ENCODE assay signal across 32 cellular contexts in the genomic region with DNA sequence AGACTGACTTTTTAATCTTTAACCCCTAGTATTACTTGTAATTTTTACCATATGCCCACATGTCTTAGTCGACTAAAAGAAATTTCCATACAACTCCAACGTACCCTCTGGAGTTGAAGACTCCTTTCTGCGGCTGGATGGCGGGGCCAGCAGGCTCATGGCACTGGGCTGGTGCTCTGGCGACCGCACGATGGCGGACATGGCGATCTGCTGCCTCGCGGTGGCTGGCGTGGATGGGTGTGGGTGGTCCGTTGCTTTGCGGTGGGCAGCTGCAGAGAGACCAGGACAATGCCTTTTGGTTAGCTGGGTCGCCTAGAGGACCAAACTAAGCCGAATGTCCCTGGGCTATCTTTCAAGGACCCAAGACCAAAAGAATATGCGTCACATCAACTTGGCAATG.
"Had no signal": no experiment of that assay in that cellular context is flagged by ENCODE, and none has a peak within 500 bp of the region (broad histone marks: within the 10 kb centered on the region; RNA-seq: fewer than 3 reads in every experiment).

No MANE protein-coding gene starts in this region.

- H3K4me1 ChIP-seq: breast epithelium had no signal

- H3K4me1 Mint-ChIP-seq: T-cell, T-helper 17 cell had no signal

- H3K36me3 ChIP-seq: adrenal gland, brain microvascular endothelial cell, breast epithelium had no signal

- H3K9me3 Mint-ChIP-seq: activated CD8-positive, alpha-beta T cell treated with anti-CD3 and anti-CD28 coated beads for 36 hours; activated naive CD4-positive, alpha-beta T cell treated with anti-CD3 and anti-CD28 coated beads for 36 hours; activated T-cell treated with anti-CD3 and anti-CD28 coated beads, Interleukin-2, amount 50 U/mL, for 4 hours; activated T-helper 1 cell treated with anti-CD3 and anti-CD28 coated beads, Interleukin-12 subunit alpha, Interleukin-12 subunit beta, Interleukin-2, Interleukin-4 antibody, amounts not matched to agents 30 ng/mL and 10 ng/mL and 1 ng/mL, durations not matched to agents 14 hours and 24 hours and 36 hours had no signal

- H3K4me3 Mint-ChIP-seq: activated B cell treated with CpG ODN at 0.5 μM for 24 hours; activated CD4-positive, alpha-beta memory T cell treated with anti-CD3 and anti-CD28 coated beads for 36 hours; activated CD4-positive, alpha-beta T cell treated with anti-CD3 and anti-CD28 coated beads, Interleukin-2, amount 10 ng/mL, durations not matched to agents 24 days and 14 days; activated CD8-positive, alpha-beta T cell treated with anti-CD3 and anti-CD28 coated beads for 36 hours; activated naive CD4-positive, alpha-beta T cell treated with anti-CD3 and anti-CD28 coated beads for 36 hours; activated naive CD8-positive, alpha-beta T cell treated with anti-CD3 and anti-CD28 coated beads for 36 hours; activated T-cell treated with anti-CD3 and anti-CD28 coated beads, Interleukin-2, amount 50 U/mL, for 4 hours; activated T-cell treated with anti-CD3 and anti-CD28 coated beads, Interleukin-2, amount 50 U/mL, for 72 hours; activated T-helper 1 cell treated with anti-CD3 and anti-CD28 coated beads, Interleukin-12 subunit alpha, Interleukin-12 subunit beta, Interleukin-2, Interleukin-4 antibody, amounts not matched to agents 30 ng/mL and 10 ng/mL and 1 ng/mL, durations not matched to agents 14 hours and 24 hours and 36 hours; activated T-helper 17 cell treated with anti-CD3 and anti-CD28 coated beads, Interleukin-2, amount 50 U/mL, for 72 hours; T-cell; T-helper 17 cell had no signal

- H3K4me3 ChIP-seq: adrenal gland, body of pancreas, breast epithelium had no signal

- H3K27ac ChIP-seq: adrenal gland, body of pancreas, brain microvascular endothelial cell, breast epithelium had no signal

- ATAC-seq: activated CD8-positive, alpha-beta T cell treated with anti-CD3 and anti-CD28 coated beads for 36 hours; activated naive CD4-positive, alpha-beta T cell treated with anti-CD3 and anti-CD28 coated beads, Interleukin-2, amount 50 U/mL, for 72 hours; activated T-cell treated with anti-CD3 and anti-CD28 coated beads, Interleukin-2, amount 50 U/mL, for 4 hours; activated T-cell treated with anti-CD3 and anti-CD28 coated beads, Interleukin-2, amount 50 U/mL, for 72 hours; activated T-helper 17 cell treated with anti-CD3 and anti-CD28 coated beads, Interleukin-2, amount 50 U/mL, for 72 hours; body of pancreas; T-cell; T-helper 17 cell had no signal

- H3K27me3 ChIP-seq: adrenal gland, body of pancreas, brain microvascular endothelial cell, breast epithelium had no signal

- H3K27me3 Mint-ChIP-seq: activated B cell treated with CpG ODN at 0.5 μM for 24 hours; activated CD4-positive, alpha-beta memory T cell treated with anti-CD3 and anti-CD28 coated beads for 36 hours; activated CD4-positive, alpha-beta T cell treated with anti-CD3 and anti-CD28 coated beads, Interleukin-2, amount 10 ng/mL, durations not matched to agents 24 days and 14 days; activated CD8-positive, alpha-beta T cell treated with anti-CD3 and anti-CD28 coated beads for 36 hours; activated naive CD8-positive, alpha-beta T cell treated with anti-CD3 and anti-CD28 coated beads for 36 hours; activated T-helper 17 cell treated with anti-CD3 and anti-CD28 coated beads, Interleukin-2, amount 50 U/mL, for 72 hours; T-cell; T-helper 17 cell had no signal

- H3K9me3 ChIP-seq: adrenal gland, body of pancreas, breast epithelium had no signal

- DNase-seq: activated B cell treated with CpG ODN at 0.5 μM for 24 hours; activated CD4-positive, alpha-beta memory T cell treated with anti-CD3 and anti-CD28 coated beads for 36 hours; activated CD4-positive, alpha-beta T cell treated with anti-CD3 and anti-CD28 coated beads for 4 hours; activated CD4-positive, alpha-beta T cell treated with anti-CD3 and anti-CD28 coated beads, Interleukin-2, amount 10 ng/mL, durations not matched to agents 24 days and 14 days; activated CD4-positive, alpha-beta T cell treated with anti-CD3 and anti-CD28 coated beads, Interleukin-2, amount 50 U/mL, for 1 hour; activated CD4-positive, alpha-beta T cell treated with anti-CD3 and anti-CD28 coated beads, Interleukin-2, amount 50 U/mL, for 4 hours; activated CD4-positive, CD25-positive, alpha-beta regulatory T cell treated with anti-CD3 and anti-CD28 coated beads, Interleukin-2, amount 50 U/mL, for 72 hours; activated CD8-positive, alpha-beta memory T cell treated with anti-CD3 and anti-CD28 coated beads, Interleukin-2, amount 50 U/mL, for 4 hours; activated CD8-positive, alpha-beta T cell treated with anti-CD3 and anti-CD28 coated beads for 36 hours; activated effector memory CD4-positive, alpha-beta T cell treated with anti-CD3 and anti-CD28 coated beads, Interleukin-2, amount 50 U/mL, for 16 hours; activated gamma-delta T cell treated with Interleukin-2 at 50 U/mL for 16 hours; activated naive CD4-positive, alpha-beta T cell; activated naive CD4-positive, alpha-beta T cell treated with anti-CD3 and anti-CD28 coated beads for 36 hours; activated naive CD4-positive, alpha-beta T cell treated with anti-CD3 and anti-CD28 coated beads, Interleukin-2, amount 50 U/mL, for 16 hours; activated naive CD8-positive, alpha-beta T cell treated with anti-CD3 and anti-CD28 coated beads for 36 hours; activated T-cell treated with anti-CD3 and anti-CD28 coated beads for 4 hours; activated T-cell treated with anti-CD3 and anti-CD28 coated beads, Interleukin-2, amount 50 U/mL, for 1 hour; activated T-cell treated with anti-CD3 and anti-CD28 coated beads, Interleukin-2, amount 50 U/mL, for 4 hours; activated T-cell treated with anti-CD3 and anti-CD28 coated beads, Interleukin-2, amount 50 U/mL, for 72 hours; adrenal gland; amniotic stem cell; aorta; body of pancreas; brain microvascular endothelial cell; central memory CD4-positive, alpha-beta T cell; T-cell; T-helper 17 cell; T1000 had no signal

- H3K27ac Mint-ChIP-seq: activated B cell treated with CpG ODN at 0.5 μM for 24 hours; activated CD4-positive, alpha-beta memory T cell treated with anti-CD3 and anti-CD28 coated beads for 36 hours; activated CD4-positive, alpha-beta T cell treated with anti-CD3 and anti-CD28 coated beads, Interleukin-2, amount 10 ng/mL, durations not matched to agents 24 days and 14 days; activated CD8-positive, alpha-beta T cell treated with anti-CD3 and anti-CD28 coated beads for 36 hours; activated naive CD4-positive, alpha-beta T cell treated with anti-CD3 and anti-CD28 coated beads for 36 hours; activated naive CD8-positive, alpha-beta T cell treated with anti-CD3 and anti-CD28 coated beads for 36 hours; activated T-cell treated with anti-CD3 and anti-CD28 coated beads, Interleukin-2, amount 50 U/mL, for 72 hours; activated T-helper 1 cell treated with anti-CD3 and anti-CD28 coated beads, Interleukin-12 subunit alpha, Interleukin-12 subunit beta, Interleukin-2, Interleukin-4 antibody, amounts not matched to agents 30 ng/mL and 10 ng/mL and 1 ng/mL, durations not matched to agents 14 hours and 24 hours and 36 hours; activated T-helper 17 cell treated with anti-CD3 and anti-CD28 coated beads, Interleukin-2, amount 50 U/mL, for 72 hours; T-cell; T-helper 17 cell had no signal

- H3K36me3 Mint-ChIP-seq: T-cell had no signal
